22 cellular contexts compared by ENCODE assay signal in the genomic region with DNA sequence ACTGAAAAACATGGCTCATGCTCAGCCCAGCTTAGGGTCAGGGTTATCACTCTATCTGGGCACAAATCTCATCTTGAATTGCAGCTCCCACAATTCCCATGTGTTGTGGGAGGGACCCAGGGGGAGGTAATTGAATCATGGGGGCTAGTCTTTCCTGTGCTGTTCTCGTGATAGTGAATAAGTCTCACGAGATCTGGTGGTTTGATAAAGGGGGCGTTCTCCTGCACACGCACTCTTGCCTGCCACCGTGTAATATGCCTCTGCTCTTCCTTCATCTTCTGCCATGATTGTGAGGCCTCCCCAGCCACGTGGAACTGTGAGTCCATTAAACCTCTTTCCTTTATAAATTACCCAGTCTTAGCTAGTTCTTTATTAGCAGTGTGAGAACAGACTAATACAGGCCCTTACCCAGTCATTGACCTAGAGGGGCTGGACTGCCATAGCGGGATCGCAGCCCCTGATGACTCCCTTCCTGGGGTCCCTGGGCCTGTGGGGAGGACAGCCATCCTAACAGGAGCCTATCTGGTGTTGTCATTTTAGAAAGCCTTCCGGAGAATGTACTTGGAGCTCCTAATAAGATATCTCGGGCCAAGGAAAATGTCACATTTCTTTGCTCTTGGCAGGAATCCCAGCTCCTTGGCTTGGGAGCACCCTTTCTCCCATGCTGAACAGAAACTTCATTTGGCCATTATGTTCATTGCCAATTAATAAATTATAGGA.
DNase-seq lines count a peak whose midpoint lies in the region; ATAC-seq and TF ChIP-seq lines count a peak whose summit lies in the region.
"Had no signal": no experiment of that assay in that cellular context is flagged by ENCODE, and none has a peak within 500 bp of the region (broad histone marks: within the 10 kb centered on the region; RNA-seq: fewer than 3 reads in every experiment).

No MANE protein-coding gene starts in this region.

- no peak for ATAC-seq in HG02623 (IDR thresholded peaks at IDR 0.05; ENCODE audit: unreplicated experiment)
- ATAC-seq: CD8-positive, alpha-beta T cell; naive thymus-derived CD4-positive, alpha-beta T cell had no signal

- TF ChIP-seq CTCF in astrocyte of the spinal cord (IDR thresholded peaks at IDR 0.05; ENCODE audit: low read depth, low read length) (no peak), fibroblast of the aortic adventitia (IDR thresholded peaks at IDR 0.05; ENCODE audit: insufficient read depth, low read length) (no peak)

- in situ Hi-C loops in astrocyte of the spinal cord (cut with HindIII; ENCODE audit: low sequenced_read_pairs): no loop called here

- DNase-seq in astrocyte of the spinal cord (ENCODE audit: low read depth, low spot score) (peak; percentile 14), fibroblast of the aortic adventitia (ENCODE audit: low read depth) (peak; percentile 43), mesenteric fat pad (ENCODE audit: low spot score) (peak; percentile 33), midbrain (lab: John Stamatoyannopoulos, UW) (no peak), C1 segment of cervical spinal cord (lab: John Stamatoyannopoulos, UW) (no peak), DMS153 (lab: John Stamatoyannopoulos, UW) (no peak)
- DNase-seq: activated B cell treated with CpG ODN at 0.5 μM for 24 hours; activated CD4-positive, alpha-beta memory T cell treated with anti-CD3 and anti-CD28 coated beads for 36 hours; activated T-cell treated with anti-CD3 and anti-CD28 coated beads for 4 hours; CD8-positive, alpha-beta T cell; HCEC 1CT; KBM-7; kidney glomerular epithelial cell; mesendoderm; naive thymus-derived CD4-positive, alpha-beta T cell; NCI-H1694; NCI-H2171; NCI-H524; ovary had no signal

- H3K4me3 ChIP-seq in astrocyte of the spinal cord (ENCODE audit: low read depth, low read length) (no peak overlapping the region), fibroblast of the aortic adventitia (ENCODE audit: low read depth, low read length) (no peak overlapping the region)
- H3K4me3 ChIP-seq: adrenal gland, ovary, vagina had no signal

Comparison
In these comparisons a context has a peak if more than half of its experiments do, and no peak if none do; other contexts are left out.
1. DNase-seq: peak in astrocyte of the spinal cord (single experiment), fibroblast of the aortic adventitia (single experiment) and mesenteric fat pad (single experiment); none in midbrain (single experiment), C1 segment of cervical spinal cord (0 of 14) and DMS153 (single experiment).